ENCODE assay signal across 22 cellular contexts in genomic region chr3:55708921-55709320, GRCh38.
"Had no signal": no experiment of that assay in that cellular context is flagged by ENCODE, and none has a peak within 500 bp of the region (broad histone marks: within the 10 kb centered on the region; RNA-seq: fewer than 3 reads in every experiment).

No MANE protein-coding gene starts in this region.

- H3K36me3 Mint-ChIP-seq: IgD-negative memory B cell had no signal

- H3K27ac ChIP-seq: HL-60, KMS-11, SJSA1, SK-N-MC had no signal

- H3K4me1 Mint-ChIP-seq: IgD-negative memory B cell had no signal

- H3K36me3 ChIP-seq: SJSA1 had no signal

- H3K9me3 ChIP-seq: SJSA1 had no signal

- ATAC-seq: K562 had no signal

- DNase-seq: Kasumi-1, MM.1S, NCI-H1092 treated with DMSO at 0.1 percent for 48 hours, NCI-H1436, NCI-H1694, NCI-H2029 treated with DMSO at 0.1 percent for 48 hours, NCI-H2171, NCI-H226, NCI-H524 treated with DMSO at 0.1 percent for 48 hours, NCI-H69, NCI-H774, Right ventricle myocardium superior, RPMI8226, SIG-M5 had no signal

- H3K27me3 ChIP-seq: SJSA1 had no signal

- H3K27ac Mint-ChIP-seq: IgD-negative memory B cell had no signal

- H3K9ac ChIP-seq: KMS-11 had no signal

- FAIRE-seq: HTR-8/SVneo, K562, RCC 7860 had no signal

- H3K4me3 ChIP-seq: K562, SJSA1, SK-N-MC had no signal

- H3K4me2 ChIP-seq: KMS-11 had no signal
